Comparison of ENCODE assay signal across 14 cellular contexts in the genomic region with DNA sequence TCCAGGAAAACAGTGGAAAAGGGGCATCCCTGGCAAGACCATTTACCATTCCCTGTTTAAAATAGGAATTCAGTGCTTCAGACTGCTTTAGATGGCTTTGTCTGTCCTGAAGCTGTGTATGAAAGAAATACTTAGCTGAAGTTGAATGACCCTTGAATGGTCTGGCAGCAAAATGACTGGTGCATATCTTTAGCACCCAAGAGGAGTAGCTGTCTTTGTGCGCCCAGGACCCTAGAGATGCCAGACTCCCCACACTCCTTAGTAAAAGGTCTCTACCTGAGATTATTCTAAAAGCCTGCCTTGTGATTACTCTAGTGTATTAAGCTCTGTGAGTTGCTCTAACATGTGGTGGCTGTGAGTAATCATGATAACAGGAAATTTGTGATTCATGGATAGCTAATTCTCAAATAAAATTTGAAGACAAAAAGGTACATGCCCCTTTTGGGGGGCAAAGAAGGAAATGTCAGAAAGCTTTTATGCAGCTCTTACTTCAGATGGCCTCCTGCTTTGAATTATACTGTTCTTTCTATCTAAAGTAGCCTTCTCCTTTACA. TPM values are rescaled to one million over a fixed set of nuclear protein-coding genes. Genes with fewer than 3 reads are reported as not detected.
DNase-seq lines count a peak whose midpoint lies in the region; ATAC-seq and TF ChIP-seq lines count a peak whose summit lies in the region.
"Had no signal": no experiment of that assay in that cellular context is flagged by ENCODE, and none has a peak within 500 bp of the region (broad histone marks: within the 10 kb centered on the region; RNA-seq: fewer than 3 reads in every experiment).

No MANE protein-coding gene starts in this region.

- no peak overlapping the region for H3K27ac Mint-ChIP-seq in activated naive CD8-positive, alpha-beta T cell
- no peak overlapping the region for H3K27ac Mint-ChIP-seq in activated naive CD8-positive, alpha-beta T cell treated with anti-CD3 and anti-CD28 coated beads, Interleukin-2, amount 50 U/mL, for 24 hours

- H3K4me1 Mint-ChIP-seq in activated naive CD8-positive, alpha-beta T cell (ENCODE audit: low read depth), result peaks cover 77% of the 10 kb centered on the region
- peaks cover 62% of the 10 kb centered on the region for H3K4me1 Mint-ChIP-seq in activated naive CD8-positive, alpha-beta T cell treated with anti-CD3 and anti-CD28 coated beads, Interleukin-2, amount 50 U/mL, for 24 hours

- H3K27me3 Mint-ChIP-seq in activated naive CD8-positive, alpha-beta T cell, result no peaks in the 10 kb centered on the region
- H3K27me3 Mint-ChIP-seq in activated naive CD8-positive, alpha-beta T cell treated with anti-CD3 and anti-CD28 coated beads, Interleukin-2, amount 50 U/mL, for 24 hours, result no peaks in the 10 kb centered on the region

- DNase-seq in activated naive CD8-positive, alpha-beta T cell treated with anti-CD3 and anti-CD28 coated beads, Interleukin-2, amount 50 U/mL, for 24 hours, result no peak
- DNase-seq in fibroblast of the aortic adventitia (ENCODE audit: low read depth), result peak; percentile 29
- no peak for DNase-seq in testis
- no peak for DNase-seq in SKM-1 (lab: John Stamatoyannopoulos, UW; ENCODE audit: unreplicated experiment)
- DNase-seq in MV-4-11 (lab: John Stamatoyannopoulos, UW), result no peak
- no peak for DNase-seq in right lobe of liver
- DNase-seq: activated CD4-positive, alpha-beta T cell treated with anti-CD3 and anti-CD28 coated beads for 1 hour; activated CD8-positive, alpha-beta memory T cell treated with anti-CD3 and anti-CD28 coated beads, Interleukin-2, amount 50 U/mL, for 48 hours; colonic mucosa; midbrain; NCI-H1105; NCI-H345 had no signal

- no peak for ATAC-seq in activated naive CD8-positive, alpha-beta T cell treated with anti-CD3 and anti-CD28 coated beads, Interleukin-2, amount 50 U/mL, for 24 hours
- no peak for ATAC-seq in right lobe of liver

- H3K9me3 ChIP-seq in testis, result no peaks in the 10 kb centered on the region
- H3K9me3 ChIP-seq in right lobe of liver, result no peaks in the 10 kb centered on the region
- H3K9me3 ChIP-seq: colonic mucosa had no signal

- intact Hi-C loops in testis (cut with DNase I; ENCODE audit: low total_unique reads), result no loop called here
- intact Hi-C loops in right lobe of liver (cut with DNase I), result loop anchor here in 1 of 2 donors (5.0 kb wide), 1 partner anchor 35 kb away; no protein-coding TSS in a partner anchor

- H3K27me3 ChIP-seq in testis (no peaks in the 10 kb centered on the region), right lobe of liver (no peaks in the 10 kb centered on the region)
- H3K27me3 ChIP-seq: colonic mucosa had no signal

- TF ChIP-seq POLR2A in testis (IDR thresholded peaks at IDR 0.05) (no peak), right lobe of liver (IDR thresholded peaks at IDR 0.05) (no peak)

- H3K27ac ChIP-seq in testis (peak overlapping the region; percentile 27 to 49), right lobe of liver (no peak overlapping the region)
- H3K27ac ChIP-seq: colonic mucosa had no signal

- peak overlapping the region; percentile 15 for H3K4me3 Mint-ChIP-seq in activated naive CD8-positive, alpha-beta T cell
- no peak overlapping the region for H3K4me3 Mint-ChIP-seq in activated naive CD8-positive, alpha-beta T cell treated with anti-CD3 and anti-CD28 coated beads, Interleukin-2, amount 50 U/mL, for 24 hours

- peak overlapping the region; percentile 12; the same call in 1 of the 2 replicates for H3K4me3 ChIP-seq in WI38 (ENCODE audit: low read depth, low read length)
- no peak overlapping the region for H3K4me3 ChIP-seq in fibroblast of the aortic adventitia (ENCODE audit: low read depth, low read length)
- H3K4me3 ChIP-seq in testis, result no peak overlapping the region
- H3K4me3 ChIP-seq in right lobe of liver, result no peak overlapping the region
- H3K4me3 ChIP-seq: colonic mucosa had no signal

- TF ChIP-seq CTCF in WI38 (IDR thresholded peaks at IDR 0.05; ENCODE audit: low read depth, low read length) (no peak), fibroblast of the aortic adventitia (IDR thresholded peaks at IDR 0.05; ENCODE audit: insufficient read depth, low read length) (no peak), testis (IDR thresholded peaks at IDR 0.05) (no peak), right lobe of liver (IDR thresholded peaks at IDR 0.05) (no peak)

- H3K36me3 Mint-ChIP-seq in activated naive CD8-positive, alpha-beta T cell, result peaks cover 3% of the 10 kb centered on the region
- no peaks in the 10 kb centered on the region for H3K36me3 Mint-ChIP-seq in activated naive CD8-positive, alpha-beta T cell treated with anti-CD3 and anti-CD28 coated beads, Interleukin-2, amount 50 U/mL, for 24 hours (ENCODE audit: low read depth)

- peaks cover 72% of the 10 kb centered on the region for H3K4me1 ChIP-seq in testis
- peaks cover 0 to 34% (median 9%) of the 10 kb centered on the region in 4 donors for H3K4me1 ChIP-seq in right lobe of liver

- H3K36me3 ChIP-seq in testis (ENCODE audit: low read depth, missing control alignments) (no peaks in the 10 kb centered on the region), right lobe of liver (no peaks in the 10 kb centered on the region)
- H3K36me3 ChIP-seq: colonic mucosa had no signal

- no peaks in the 10 kb centered on the region for H3K9me3 Mint-ChIP-seq in activated naive CD8-positive, alpha-beta T cell (ENCODE audit: low read depth)
- H3K9me3 Mint-ChIP-seq in activated naive CD8-positive, alpha-beta T cell treated with anti-CD3 and anti-CD28 coated beads, Interleukin-2, amount 50 U/mL, for 24 hours, result no peaks in the 10 kb centered on the region

- WGBS in testis, 2 donors, result 41 to 83% methylated on average over 1 of the region's 1 CpG
- WGBS in right lobe of liver (ENCODE audit: insufficient coverage, low coverage, low lambda C conversion rate, missing lambda C conversion rate), result 86% methylated on average over 1 of the region's 1 CpG

RNA-seq across cellular contexts. Expression of gene MAPKBP1, which starts 3.2 kb away (rescaled TPM):
- total RNA-seq in fibroblast of the aortic adventitia (ENCODE audit: low replicate concordance), result 12.7 and 20.8 TPM in 2 replicates
- 100 to 1,000 TPM; 156 to 159 TPM for total RNA-seq in testis
- 76.2 TPM for polyA plus RNA-seq in testis (ENCODE audit: insufficient read depth, low read depth, low replicate concordance)
- total RNA-seq in right lobe of liver, result 1 to 10 TPM; 4.3 to 7.9 (median 5.7) TPM

RNA-seq across cellular contexts. Expression of gene JMJD7, which starts 50.4 kb away (rescaled TPM):
- total RNA-seq in fibroblast of the aortic adventitia (ENCODE audit: low replicate concordance) (3.1 and 6.3 TPM in 2 replicates), testis (10 to 100 TPM; 18.6 to 21.6 TPM), right lobe of liver (1 to 10 TPM; 6.0 to 8.6 (median 7.3) TPM)
- 10.5 TPM for polyA plus RNA-seq in testis (ENCODE audit: insufficient read depth, low read depth, low replicate concordance)

Comparison
In these comparisons a context has a peak if more than half of its experiments do, and no peak if none do; other contexts are left out.
1. H3K27ac ChIP-seq: peak in testis (2 of 2); none in right lobe of liver (0 of 3).